8 cellular contexts compared by ENCODE assay signal in genomic region chr6:39812853-39813533, GRCh38. TPM values are rescaled to one million over a fixed set of nuclear protein-coding genes. Genes with fewer than 3 reads are reported as not detected.
DNase-seq lines count a peak whose midpoint lies in the region; ATAC-seq and TF ChIP-seq lines count a peak whose summit lies in the region.

No MANE protein-coding gene starts in this region.

- TF ChIP-seq CTCF in DND-41 (IDR thresholded peaks at IDR 0.05; ENCODE audit: borderline replicate concordance, extremely low read depth, low read length, poor library complexity, severe bottlenecking) (peak; percentile 18), heart right ventricle (IDR thresholded peaks at IDR 0.05) (peak in 4 of 9 donors; percentile 18 to 37 (median 25)), tibial nerve (IDR thresholded peaks at IDR 0.05) (peak in 3 of 5 experiments; percentile 15 to 53 (median 25)), PC-3 (conservative IDR thresholded peaks at IDR 0.05; ENCODE audit: low read depth, low read length) (no peak)

- H2AFZ ChIP-seq in DND-41 (ENCODE audit: low read depth, low read length), result no peak overlapping the region
- no peak overlapping the region for H2AFZ ChIP-seq in PC-3 (ENCODE audit: low read length)

- H3K36me3 ChIP-seq in DND-41 (ENCODE audit: insufficient read depth, low read length) (no peaks in the 10 kb centered on the region), heart right ventricle (peaks cover 0 to 8% (median 0%) of the 10 kb centered on the region in 9 donors), tibial nerve (no peaks in the 10 kb centered on the region), PC-3 (ENCODE audit: low read depth, low read length) (no peaks in the 10 kb centered on the region)

- H3K4me1 ChIP-seq in DND-41 (ENCODE audit: insufficient read depth, low read length) (no peaks in the 10 kb centered on the region), heart right ventricle (peaks cover 0 to 64% (median 36%) of the 10 kb centered on the region in 9 donors), tibial nerve (peaks cover 4 to 97% (median 60%) of the 10 kb centered on the region in 4 donors), PC-3 (ENCODE audit: insufficient read depth, low read length) (no peaks in the 10 kb centered on the region)

- H4K20me1 ChIP-seq in DND-41 (ENCODE audit: insufficient read depth, low read length) (no peaks in the 10 kb centered on the region), PC-3 (ENCODE audit: low read length) (no peaks in the 10 kb centered on the region)

- no peak overlapping the region for H3K9ac ChIP-seq in DND-41 (ENCODE audit: low read depth, low read length)
- H3K9ac ChIP-seq in PC-3 (ENCODE audit: low read length), result no peak overlapping the region

- no peaks in the 10 kb centered on the region for H3K9me2 ChIP-seq in PC-3 (replicated peaks; ENCODE audit: low read length)

- H3K9me3 ChIP-seq in DND-41 (ENCODE audit: insufficient read depth, low read length, severe bottlenecking) (no peaks in the 10 kb centered on the region), heart right ventricle (no peaks in the 10 kb centered on the region), tibial nerve (no peaks in the 10 kb centered on the region), PC-3 (ENCODE audit: low read length) (no peaks in the 10 kb centered on the region)

- H3K4me2 ChIP-seq in DND-41 (ENCODE audit: insufficient read depth, low read length) (no peak overlapping the region), PC-3 (ENCODE audit: low read length) (no peak overlapping the region)

- H3K79me2 ChIP-seq in DND-41 (ENCODE audit: insufficient read depth, low read length), result no peaks in the 10 kb centered on the region
- no peaks in the 10 kb centered on the region for H3K79me2 ChIP-seq in PC-3 (ENCODE audit: low read length)

- H3K27ac ChIP-seq in DND-41 (ENCODE audit: low read length) (no peak overlapping the region), heart right ventricle (peak overlapping the region in 6 of 10 donors; percentile 23 to 53 (median 30)), tibial nerve (peak overlapping the region; percentile 53 to 97 (median 78)), PC-3 (ENCODE audit: low read length) (no peak overlapping the region)

- ATAC-seq in DND-41 (ENCODE audit: insufficient read depth, low read depth) (no peak), GM21529 (IDR thresholded peaks at IDR 0.05; ENCODE audit: unreplicated experiment) (peak; percentile 89), heart right ventricle (peak; percentile 25 to 73 (median 40)), PC-3 (no peak), GM18858 (IDR thresholded peaks at IDR 0.05; ENCODE audit: unreplicated experiment) (no peak)
- ATAC-seq in stimulated activated naive CD8-positive, alpha-beta T cell treated with anti-CD3 and anti-CD28 coated beads, Interleukin-15, Interleukin-2, amounts not matched to agents 100 U/mL and 50 U/mL, for 24 hours, result no peak

- TF ChIP-seq EP300 in tibial nerve (IDR thresholded peaks at IDR 0.05), result peak in 1 of 2 donors; percentile 69

- no TSS peak for BruUV-seq in PC-3 (replicated peaks; lab: Mats Ljungman, UMichigan)

- H3K4me3 ChIP-seq in DND-41 (ENCODE audit: low read depth in 1 of 2, low read length in 2 of 2) (no peak overlapping the region), heart right ventricle (no peak overlapping the region), tibial nerve (no peak overlapping the region), PC-3 (ENCODE audit: low read length) (no peak overlapping the region)

- POLR2A ChIA-PET in PC-3 (lab: Charles Lee; ENCODE audit: unreplicated experiment), result no interaction called here

- no peak for DNase-seq in DND-41
- peak; percentile 57 for DNase-seq in NCI-H1436 (lab: John Stamatoyannopoulos, UW)
- no peak for DNase-seq in heart right ventricle
- peak; percentile 56 to 72 for DNase-seq in tibial nerve (ENCODE audit: low spot score in 2 of 2)
- DNase-seq in PC-3, result no peak
- no peak for DNase-seq in stimulated activated naive CD8-positive, alpha-beta T cell treated with anti-CD3 and anti-CD28 coated beads, Interleukin-15, Interleukin-2, amounts not matched to agents 100 U/mL and 50 U/mL, for 24 hours

- CTCF ChIA-PET in PC-3 (lab: Charles Lee), result no interaction called here

- H3K27me3 ChIP-seq in DND-41 (ENCODE audit: insufficient read depth, low read length, poor library complexity) (peaks cover 7% of the 10 kb centered on the region), heart right ventricle (no peaks in the 10 kb centered on the region), tibial nerve (no peaks in the 10 kb centered on the region), PC-3 (ENCODE audit: low read length) (peaks cover 7% of the 10 kb centered on the region; the same call in 1 of the 2 replicates)

- H3F3A ChIP-seq in PC-3 (ENCODE audit: low read length, unreplicated experiment), result no peaks in the 10 kb centered on the region

- TF ChIP-seq POLR2A in tibial nerve (IDR thresholded peaks at IDR 0.05), result no peak

- intact Hi-C loops in heart right ventricle (cut with DNase I), result no loop called here
- intact Hi-C loops in PC-3 (cut with micrococcal nuclease), result no loop called here

- WGBS in heart right ventricle, 2 donors, result 31 to 43% methylated on average over 9 of the region's 9 CpGs
- WGBS in tibial nerve, 2 donors, result 12% methylated on average over 9 of the region's 9 CpGs

RNA-seq across cellular contexts. Expression of gene DAAM2, which starts 20.8 kb away (rescaled TPM):
- total RNA-seq in heart right ventricle (10 to 100 TPM in 9 of 10 donors, 1 to 10 TPM in 1; 7.7 to 25.9 (median 12.2) TPM), tibial nerve (100 to 1,000 TPM in 1 of 4 donors, 10 to 100 TPM in 3; 73.9 to 133 (median 93.3) TPM), PC-3 (2014; rRNA removed) (not detected in 2 replicates)
- polyA plus RNA-seq in heart right ventricle, result 10 to 100 TPM in 1 of 2 donors, 1 to 10 TPM in 1; 6.0 to 16.3 TPM

Comparison
In these comparisons a context has a peak if more than half of its experiments do, and no peak if none do; other contexts are left out.
1. ATAC-seq: peak in GM21529 (single experiment) and heart right ventricle (8 of 8); none in DND-41 (single experiment), PC-3 (single experiment), GM18858 (single experiment) and stimulated activated naive CD8-positive, alpha-beta T cell treated with anti-CD3 and anti-CD28 coated beads, Interleukin-15, Interleukin-2, amounts not matched to agents 100 U/mL and 50 U/mL, for 24 hours (single experiment).
2. DNase-seq: peak in NCI-H1436 (single experiment) and tibial nerve (2 of 2); none in DND-41 (single experiment), heart right ventricle (0 of 2), PC-3 (single experiment) and stimulated activated naive CD8-positive, alpha-beta T cell treated with anti-CD3 and anti-CD28 coated beads, Interleukin-15, Interleukin-2, amounts not matched to agents 100 U/mL and 50 U/mL, for 24 hours (single experiment).
3. H3K27ac ChIP-seq: peak in heart right ventricle (6 of 10) and tibial nerve (4 of 4); none in DND-41 (single experiment) and PC-3 (single experiment).